24 cellular contexts compared by ENCODE assay signal in the genomic region with DNA sequence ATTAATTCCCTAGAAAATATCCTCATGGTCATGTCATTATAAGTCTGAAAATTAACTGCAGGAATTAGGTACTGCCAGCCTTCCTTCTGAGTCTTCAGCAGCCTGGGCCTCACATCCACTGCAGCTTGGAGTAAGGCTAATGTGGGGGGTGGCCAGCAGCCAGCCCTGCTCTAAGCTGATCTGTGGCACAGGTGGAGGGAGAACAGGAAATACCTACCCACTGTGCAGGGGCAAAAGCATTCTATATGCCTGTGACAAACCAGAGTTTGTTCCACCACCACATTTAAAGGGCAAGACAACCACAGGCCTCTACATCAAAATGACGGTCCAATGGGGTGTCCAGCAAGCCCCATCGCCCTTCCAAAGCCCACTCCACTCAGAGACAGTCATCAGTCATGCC. TPM values are rescaled to one million over a fixed set of nuclear protein-coding genes. Genes with fewer than 3 reads are reported as not detected.
DNase-seq lines count a peak whose midpoint lies in the region; ATAC-seq and TF ChIP-seq lines count a peak whose summit lies in the region.
"Had no signal": no experiment of that assay in that cellular context is flagged by ENCODE, and none has a peak within 500 bp of the region (broad histone marks: within the 10 kb centered on the region; RNA-seq: fewer than 3 reads in every experiment).

No MANE protein-coding gene starts in this region.

- peaks cover 9% of the 10 kb centered on the region for H3K4me1 ChIP-seq in Loucy (ENCODE audit: insufficient read depth, low read length, poor library complexity, severe bottlenecking)
- H3K4me1 ChIP-seq in thyroid gland = no peaks in the 10 kb centered on the region

- peak overlapping the region; percentile 25 for H3K4me3 ChIP-seq in Loucy (ENCODE audit: low read length, poor library complexity, severe bottlenecking)
- no peak overlapping the region for H3K4me3 ChIP-seq in thyroid gland (replicated peaks in 1 of 3)
- H3K4me3 ChIP-seq: K562 had no signal

- H3K9me2 ChIP-seq in Loucy (replicated peaks; ENCODE audit: low read depth, low read length) = no peaks in the 10 kb centered on the region

- no peak overlapping the region for H3K9ac ChIP-seq in Loucy (ENCODE audit: low read depth, low read length, poor library complexity, severe bottlenecking)

- no peaks in the 10 kb centered on the region for H3K9me3 Mint-ChIP-seq in activated naive CD8-positive, alpha-beta T cell treated with anti-CD3 and anti-CD28 coated beads, Interleukin-2, amount 50 U/mL, for 24 hours

- no peaks in the 10 kb centered on the region for H3K79me2 ChIP-seq in Loucy (ENCODE audit: insufficient read depth, low read length)

- H3K36me3 ChIP-seq in Loucy (ENCODE audit: insufficient read depth, low read length) (no peaks in the 10 kb centered on the region), thyroid gland (no peaks in the 10 kb centered on the region)

- H3K4me2 ChIP-seq in Loucy (ENCODE audit: low read depth, low read length, poor library complexity, severe bottlenecking) = peak overlapping the region; percentile 57

- no peaks in the 10 kb centered on the region for H3K27me3 Mint-ChIP-seq in activated naive CD8-positive, alpha-beta T cell treated with anti-CD3 and anti-CD28 coated beads, Interleukin-2, amount 50 U/mL, for 24 hours

- 0 out of 2 replicates have a peak, but pooled peaks cover 3% of the 10 kb centered on the region for H3F3A ChIP-seq in Loucy (ENCODE audit: low read depth)

- H3K27me3 ChIP-seq in Loucy (ENCODE audit: insufficient read depth, low read length, poor library complexity, severe bottlenecking) = no peaks in the 10 kb centered on the region
- H3K27me3 ChIP-seq in thyroid gland = no peaks in the 10 kb centered on the region

- peaks cover 19% of the 10 kb centered on the region for H3K4me1 Mint-ChIP-seq in activated naive CD8-positive, alpha-beta T cell treated with anti-CD3 and anti-CD28 coated beads, Interleukin-2, amount 50 U/mL, for 24 hours

- intact Hi-C loops in posterior vena cava (cut with DNase I) = no loop called here
- intact Hi-C loops in thyroid gland (cut with DNase I) = no loop called here

- H2AFZ ChIP-seq in Loucy (ENCODE audit: low read length) = no peak overlapping the region

- TF ChIP-seq CTCF in Loucy (conservative IDR thresholded peaks at IDR 0.05; ENCODE audit: low read length) (no peak), thyroid gland (IDR thresholded peaks at IDR 0.05) (no peak)

- H3K36me3 Mint-ChIP-seq in activated naive CD8-positive, alpha-beta T cell treated with anti-CD3 and anti-CD28 coated beads, Interleukin-2, amount 50 U/mL, for 24 hours (ENCODE audit: low read depth) = peaks cover 5% of the 10 kb centered on the region

- peak; percentile 84 for ATAC-seq in activated naive CD8-positive, alpha-beta T cell treated with anti-CD3 and anti-CD28 coated beads, Interleukin-2, amount 50 U/mL, for 24 hours
- ATAC-seq: K562, PC-3 had no signal

- DNase-seq in NCI-H82 (lab: John Stamatoyannopoulos, UW) (peak; percentile 21), NCI-H82 treated with DMSO at 0.1 percent for 48 hours (lab: John Stamatoyannopoulos, UW; ENCODE audit: unreplicated experiment) (no peak), posterior vena cava (ENCODE audit: low spot score) (peak; percentile 11), H4 (ENCODE audit: low spot score) (no peak), thyroid gland (no peak), amygdala (lab: John Stamatoyannopoulos, UW) (no peak)
- DNase-seq in activated naive CD8-positive, alpha-beta T cell treated with anti-CD3 and anti-CD28 coated beads, Interleukin-2, amount 50 U/mL, for 24 hours = no peak
- DNase-seq: AML-193, COR-L47, DMS 273 treated with DMSO at 0.1 percent for 48 hours, GDM1, GOT3, NCI-H1105 treated with DMSO at 0.1 percent for 48 hours, NCI-H1694, NCI-H510A, NCI-H748 treated with DMSO at 0.1 percent for 48 hours, PC-3, SIG-M5 had no signal

- H3K27ac ChIP-seq in thyroid gland = no peak overlapping the region
- H3K27ac ChIP-seq: 22Rv1, C4-2B, RWPE1 had no signal

- no peaks in the 10 kb centered on the region for H4K20me1 ChIP-seq in Loucy (ENCODE audit: insufficient read depth, low read length, poor library complexity, severe bottlenecking)

- 100% methylated on average over 2 of the region's 2 CpGs; no CpG with 5 or more reads in 1 of the 2 donors for WGBS in thyroid gland, 2 donors

- H3K4me3 Mint-ChIP-seq in activated naive CD8-positive, alpha-beta T cell treated with anti-CD3 and anti-CD28 coated beads, Interleukin-2, amount 50 U/mL, for 24 hours = no peak overlapping the region

- H3K27ac Mint-ChIP-seq in activated naive CD8-positive, alpha-beta T cell treated with anti-CD3 and anti-CD28 coated beads, Interleukin-2, amount 50 U/mL, for 24 hours = no peak overlapping the region

- no peaks in the 10 kb centered on the region for H3K9me3 ChIP-seq in Loucy (ENCODE audit: insufficient read depth, low read depth, low read length)
- H3K9me3 ChIP-seq in thyroid gland = no peaks in the 10 kb centered on the region

- TF ChIP-seq POLR2A in thyroid gland (IDR thresholded peaks at IDR 0.05) = no peak

RNA-seq across cellular contexts. Expression of a gene that starts 9.4 kb away (rescaled TPM):
- total RNA-seq in posterior vena cava = 10 to 100 TPM; 13.2 to 22.1 TPM
- total RNA-seq in H4 (2014; rRNA removed; shearing (Covaris generic)) = 2.6 and 5.0 TPM in 2 replicates
- 10 to 100 TPM; 21.8 to 34.3 (median 26.1) TPM for total RNA-seq in thyroid gland

RNA-seq across cellular contexts. Expression of a gene that starts 23.4 kb away (rescaled TPM):
- not detected for total RNA-seq in posterior vena cava
- not detected in 2 replicates for total RNA-seq in H4 (2014; rRNA removed; shearing (Covaris generic))
- total RNA-seq in thyroid gland = not detected
- total RNA-seq: Daoy, PC-3 had no signal

RNA-seq across cellular contexts. Expression of a gene that starts 36.7 kb away (rescaled TPM):
- 1 to 10 TPM in 1 of 2 donors, under 1 TPM in 1; 0.90 to 1.5 TPM for total RNA-seq in posterior vena cava
- total RNA-seq in H4 (2014; rRNA removed; shearing (Covaris generic)) = not detected in 2 replicates
- total RNA-seq in thyroid gland = not detected
- total RNA-seq: Daoy, K562, PC-3 had no signal

RNA-seq across cellular contexts. Expression of a gene that starts 43.6 kb away (rescaled TPM):
- total RNA-seq in posterior vena cava (1,000 to 10,000 TPM in 1 of 2 donors, 100 to 1,000 TPM in 1; 750 to 2,679 TPM), thyroid gland (100 to 1,000 TPM in 1 of 4 donors, 10 to 100 TPM in 3; 21.2 to 136 (median 51.3) TPM)
- 3.3 TPM in 1 of 2 replicates, not detected in the other for total RNA-seq in H4 (2014; rRNA removed; shearing (Covaris generic))
- total RNA-seq: PC-3 had no signal

RNA-seq across cellular contexts. Expression of a gene that starts 47.4 kb away (rescaled TPM):
- total RNA-seq in posterior vena cava = 1,000 to 10,000 TPM in 1 of 2 donors, 100 to 1,000 TPM in 1; 878 to 2,742 TPM
- total RNA-seq in H4 (2014; rRNA removed; shearing (Covaris generic)) = not detected in 2 replicates
- total RNA-seq in thyroid gland = 100 to 1,000 TPM in 1 of 4 donors, 10 to 100 TPM in 1, not detected in 2; 16.5 to 110 TPM
- total RNA-seq: Daoy, PC-3 had no signal

Comparison
In these comparisons a context has a peak if more than half of its experiments do, and no peak if none do; other contexts are left out.
1. DNase-seq: peak in NCI-H82 (single experiment) and posterior vena cava (single experiment); none in NCI-H82 treated with DMSO at 0.1 percent for 48 hours (single experiment), activated naive CD8-positive, alpha-beta T cell treated with anti-CD3 and anti-CD28 coated beads, Interleukin-2, amount 50 U/mL, for 24 hours (single experiment), H4 (single experiment), thyroid gland (0 of 2) and amygdala (0 of 56).